9 cellular contexts compared by ENCODE assay signal in the genomic region with DNA sequence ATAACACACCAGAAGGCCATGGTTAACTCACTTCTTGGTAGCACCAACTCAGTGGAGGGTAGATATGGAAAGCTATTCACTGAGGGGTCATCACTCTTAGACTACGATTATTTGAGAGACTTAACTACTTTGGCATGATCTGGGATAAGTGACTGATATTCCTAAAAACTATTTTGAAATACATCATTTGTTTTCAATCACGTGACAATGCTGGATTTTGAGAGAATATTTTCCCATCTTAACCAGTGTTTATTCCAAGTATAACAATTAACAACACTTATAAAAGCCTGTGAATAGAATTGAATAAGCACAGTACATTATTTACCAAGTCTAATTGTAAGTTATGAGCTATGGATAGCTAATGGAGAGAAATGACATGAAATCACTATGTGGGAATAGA. TPM values are rescaled to one million over a fixed set of nuclear protein-coding genes. Genes with fewer than 3 reads are reported as not detected.
"Had no signal": no experiment of that assay in that cellular context is flagged by ENCODE, and none has a peak within 500 bp of the region (broad histone marks: within the 10 kb centered on the region; RNA-seq: fewer than 3 reads in every experiment).

No MANE protein-coding gene starts in this region.

- FAIRE-seq: HTR-8/SVneo had no signal

- H3K9ac ChIP-seq: KMS-11 had no signal

- H3K4me2 ChIP-seq: KMS-11 had no signal

- H3K27ac ChIP-seq: HL-60, KMS-11 had no signal

- DNase-seq: IMR-90, KBM-7, KG1 had no signal

RNA-seq across cellular contexts. Expression of a gene that starts 22.4 kb away (rescaled TPM):
- total RNA-seq: HT-29, HT1080, IMR-90 had no signal
- polyA plus RNA-seq: IgD-negative memory B cell, IMR-90 had no signal
